In genomic region chr2:130729311-130730299, GRCh38 we compare ENCODE assay signal across 15 cellular contexts. TPM values are rescaled to one million over a fixed set of nuclear protein-coding genes. Genes with fewer than 3 reads are reported as not detected.
A peak's percentile ranks its signal among the peaks of the same experiment; 100 is the strongest.
DNase-seq lines count a peak whose midpoint lies in the region; ATAC-seq and TF ChIP-seq lines count a peak whose summit lies in the region.
"Had no signal": no experiment of that assay in that cellular context is flagged by ENCODE, and none has a peak within 500 bp of the region (broad histone marks: within the 10 kb centered on the region; RNA-seq: fewer than 3 reads in every experiment).

No MANE protein-coding gene starts in this region.

- no peaks in the 10 kb centered on the region for H3K36me3 Mint-ChIP-seq in natural killer cell treated with Interleukin-12 subunit alpha and Interleukin-12 subunit beta and Interleukin-15 and Interleukin-18, amount 100 ng/mL, for 72 hours

- in situ Hi-C loops in G401 (cut with HindIII; ENCODE audit: low sequenced_read_pairs) (no loop called here), GM13976 (cut with MboI; ENCODE audit: low sequenced_read_pairs, unreplicated experiment) (no loop called here)

- TF ChIP-seq CTCF in GM13976 (IDR thresholded peaks at IDR 0.05; ENCODE audit: borderline replicate concordance, control extremely low read depth, extremely low read depth, insufficient read depth, missing control alignments) = no peak

- no peak for ATAC-seq in natural killer cell treated with Interleukin-12 subunit alpha and Interleukin-12 subunit beta and Interleukin-15 and Interleukin-18, amount 100 ng/mL, for 72 hours
- ATAC-seq in GM21390 (IDR thresholded peaks at IDR 0.05; ENCODE audit: unreplicated experiment) = no peak
- ATAC-seq: activated CD8-positive, alpha-beta T cell treated with anti-CD3 and anti-CD28 coated beads, Interleukin-2, amount 10 ng/mL, durations not matched to agents 7 days and 5 days had no signal

- no peaks in the 10 kb centered on the region for H3K27me3 Mint-ChIP-seq in natural killer cell treated with Interleukin-12 subunit alpha and Interleukin-12 subunit beta and Interleukin-15 and Interleukin-18, amount 100 ng/mL, for 72 hours

- no peaks in the 10 kb centered on the region for H3K9me3 Mint-ChIP-seq in natural killer cell treated with Interleukin-12 subunit alpha and Interleukin-12 subunit beta and Interleukin-15 and Interleukin-18, amount 100 ng/mL, for 72 hours

- H3K27ac Mint-ChIP-seq in natural killer cell treated with Interleukin-12 subunit alpha and Interleukin-12 subunit beta and Interleukin-15 and Interleukin-18, amount 100 ng/mL, for 72 hours = peak overlapping the region in 1 of 2 donors; percentile 22
- H3K27ac Mint-ChIP-seq: activated CD8-positive, alpha-beta T cell treated with anti-CD3 and anti-CD28 coated beads, Interleukin-2, amount 10 ng/mL, durations not matched to agents 7 days and 5 days had no signal

- H3K4me3 Mint-ChIP-seq in natural killer cell treated with Interleukin-12 subunit alpha and Interleukin-12 subunit beta and Interleukin-15 and Interleukin-18, amount 100 ng/mL, for 72 hours = peak overlapping the region; percentile 2
- H3K4me3 Mint-ChIP-seq: activated CD8-positive, alpha-beta T cell treated with anti-CD3 and anti-CD28 coated beads, Interleukin-2, amount 10 ng/mL, durations not matched to agents 7 days and 5 days had no signal

- DNase-seq in NCI-H1417 (lab: John Stamatoyannopoulos, UW) = peak in 2 of 3 experiments; percentile 32 to 57
- no peak for DNase-seq in NCI-H1417 treated with DMSO at 0.1 percent for 48 hours (lab: John Stamatoyannopoulos, UW)
- peak; percentile 89 for DNase-seq in G401 (ENCODE audit: low spot score)
- peak; percentile 78 for DNase-seq in NCI-H69 (lab: John Stamatoyannopoulos, UW)
- DNase-seq in natural killer cell treated with Interleukin-12 subunit alpha and Interleukin-12 subunit beta and Interleukin-15 and Interleukin-18, amount 100 ng/mL, for 72 hours (ENCODE audit: low spot score) = no peak
- DNase-seq in GM13976 (ENCODE audit: low spot score) = no peak
- no peak for DNase-seq in NCI-H128 (lab: John Stamatoyannopoulos, UW; ENCODE audit: unreplicated experiment)
- DNase-seq: activated CD8-positive, alpha-beta T cell treated with anti-CD3 and anti-CD28 coated beads, Interleukin-2, amount 10 ng/mL, durations not matched to agents 7 days and 5 days; activated gamma-delta T cell had no signal

- peaks cover 4 to 9% of the 10 kb centered on the region in 2 donors for H3K4me1 Mint-ChIP-seq in natural killer cell treated with Interleukin-12 subunit alpha and Interleukin-12 subunit beta and Interleukin-15 and Interleukin-18, amount 100 ng/mL, for 72 hours (ENCODE audit: low read depth in 2 of 2)

RNA-seq across cellular contexts. Expression of gene GPR148, which starts 0.7 kb away (rescaled TPM):
- not detected in 2 replicates for total RNA-seq in G401 (2014; rRNA removed; shearing (Covaris generic))
- total RNA-seq in natural killer cell treated with Interleukin-12 subunit alpha and Interleukin-12 subunit beta and Interleukin-15 and Interleukin-18, amount 100 ng/mL, for 72 hours = not detected
- total RNA-seq: A172; activated CD8-positive, alpha-beta T cell treated with anti-CD3 and anti-CD28 coated beads, Interleukin-2, amount 10 ng/mL, durations not matched to agents 7 days and 5 days; fibroblast of lung; HT-29; SJSA1; subcutaneous adipose tissue had no signal

RNA-seq across cellular contexts. Expression of gene AMER3, which starts 25.7 kb away (rescaled TPM):
- not detected in 2 replicates for total RNA-seq in G401 (2014; rRNA removed; shearing (Covaris generic))
- total RNA-seq in natural killer cell treated with Interleukin-12 subunit alpha and Interleukin-12 subunit beta and Interleukin-15 and Interleukin-18, amount 100 ng/mL, for 72 hours = not detected
- total RNA-seq: A172; activated CD8-positive, alpha-beta T cell treated with anti-CD3 and anti-CD28 coated beads, Interleukin-2, amount 10 ng/mL, durations not matched to agents 7 days and 5 days; fibroblast of lung; HT-29; SJSA1; subcutaneous adipose tissue had no signal

Comparison
In these comparisons a context has a peak if more than half of its experiments do, and no peak if none do; other contexts are left out.
1. DNase-seq: peak in NCI-H1417 (2 of 3), G401 (single experiment) and NCI-H69 (single experiment); none in NCI-H1417 treated with DMSO at 0.1 percent for 48 hours (single experiment), natural killer cell treated with Interleukin-12 subunit alpha and Interleukin-12 subunit beta and Interleukin-15 and Interleukin-18, amount 100 ng/mL, for 72 hours (single experiment), GM13976 (single experiment) and NCI-H128 (single experiment).